In genomic region chr6:143496974-143497373, GRCh38 we compare ENCODE assay signal across 23 cellular contexts. TPM values are rescaled to one million over a fixed set of nuclear protein-coding genes. Genes with fewer than 3 reads are reported as not detected.
DNase-seq lines count a peak whose midpoint lies in the region; ATAC-seq, FAIRE-seq and TF ChIP-seq lines count a peak whose summit lies in the region.
"Had no signal": no experiment of that assay in that cellular context is flagged by ENCODE, and none has a peak within 500 bp of the region (broad histone marks: within the 10 kb centered on the region; RNA-seq: fewer than 3 reads in every experiment).

No MANE protein-coding gene starts in this region.

- BruUV-seq in HepG2 (replicated peaks; lab: Mats Ljungman, UMichigan) = no TSS peak

- H2BK5ac ChIP-seq in H1 (ENCODE audit: low read depth, low read length) = no peak overlapping the region

- no peak overlapping the region for H2AK5ac ChIP-seq in H1 (ENCODE audit: low read depth, low read length)

- H4K8ac ChIP-seq in H1 (ENCODE audit: extremely low read depth, insufficient read depth, low read length) = no peak overlapping the region

- H3K23ac ChIP-seq in H1 (ENCODE audit: insufficient read length) = no peak overlapping the region

- H3K9ac ChIP-seq in HepG2 (ENCODE audit: insufficient read depth, low read depth, low read length) = no peak overlapping the region
- H3K9ac ChIP-seq in H1 (replicated peaks in 1 of 4; ENCODE audit: extremely low read depth in 1 of 4, low read depth in 3 of 4, low read length in 3 of 4) = no peak overlapping the region
- H3K9ac ChIP-seq: BLaER1 treated with 17β-estradiol and CSF1 and Interleukin-3, amounts not matched to agents 10 nM and 100 nM had no signal

- H3K27ac ChIP-seq in HepG2 (ENCODE audit: extremely low read length, insufficient read depth, low read length) (no peak overlapping the region), right lobe of liver (no peak overlapping the region), H1 (ENCODE audit: low read depth, low read length) (no peak overlapping the region)
- H3K27ac ChIP-seq: 22Rv1; A549; BLaER1 treated with 17β-estradiol and CSF1 and Interleukin-3, amounts not matched to agents 10 nM and 100 nM; C4-2B had no signal

- H2BK12ac ChIP-seq in H1 (ENCODE audit: low read depth, low read length) = no peak overlapping the region

- no peak for TF ChIP-seq POLR2A in HepG2 (IDR thresholded peaks at IDR 0.05; ENCODE audit: insufficient read depth in 1 of 2, low read depth in 2 of 2, low read length in 2 of 2)
- no peak for TF ChIP-seq POLR2A in right lobe of liver (IDR thresholded peaks at IDR 0.05)
- no peak for TF ChIP-seq POLR2A in H1 (IDR thresholded peaks at IDR 0.05; ENCODE audit: control extremely low read depth in 1 of 2, low read depth in 2 of 2, low read length in 2 of 2)

- H2AFZ ChIP-seq in HepG2 (ENCODE audit: low read length) = no peak overlapping the region
- H2AFZ ChIP-seq in H1 (ENCODE audit: low read length) = no peak overlapping the region

- TF ChIP-seq RAD21 in HepG2 (CRISPR knock-in tag; IDR thresholded peaks at IDR 0.05) (no peak), H1 (IDR thresholded peaks at IDR 0.05 in 1 of 2, conservative IDR thresholded peaks at IDR 0.05 in 1 of 2; ENCODE audit: low read depth in 2 of 2, low read length in 2 of 2) (no peak)

- H3K4me1 ChIP-seq in HepG2 (ENCODE audit: insufficient read depth, low read length) = no peaks in the 10 kb centered on the region
- no peaks in the 10 kb centered on the region for H3K4me1 ChIP-seq in right lobe of liver
- no peaks in the 10 kb centered on the region for H3K4me1 ChIP-seq in H1 (replicated peaks in 1 of 4; ENCODE audit: control insufficient read depth in 3 of 4, insufficient read depth in 4 of 4, low read length in 3 of 4)
- H3K4me1 ChIP-seq: A549; BLaER1 treated with 17β-estradiol and CSF1 and Interleukin-3, amounts not matched to agents 10 nM and 100 nM; Caco-2 had no signal

- no peak overlapping the region for H2BK15ac ChIP-seq in H1 (ENCODE audit: low read length)

- no peak overlapping the region for H4K5ac ChIP-seq in H1 (ENCODE audit: insufficient read length, low read depth, low read length)

- POLR2A ChIA-PET in HepG2 (lab: Yijun Ruan, JAX) = interaction anchor here (1.3 kb wide), 1 partner anchor 39 kb away, joined by 3 read pairs; no protein-coding TSS in a partner anchor
- POLR2A ChIA-PET in H1 (lab: Charles Lee; ENCODE audit: partially characterized antibody) = interaction anchor here (1.9 to 2.6 kb wide), 2 partner anchors 8 to 14 kb away, joined by 5 to 8 read pairs; partner anchors contain the start of gene FUCA2

- H3K27me3 ChIP-seq in HepG2 (ENCODE audit: control insufficient read depth in 1 of 2, insufficient read depth in 2 of 2, low read length in 2 of 2) (no peaks in the 10 kb centered on the region), right lobe of liver (no peaks in the 10 kb centered on the region), H1 (replicated peaks in 1 of 4; ENCODE audit: control insufficient read depth in 3 of 4, extremely low read depth in 1 of 4, insufficient read depth in 3 of 4, low read length in 3 of 4) (no peaks in the 10 kb centered on the region)
- H3K27me3 ChIP-seq: BLaER1 treated with 17β-estradiol and CSF1 and Interleukin-3, amounts not matched to agents 10 nM and 100 nM had no signal

- H3K79me1 ChIP-seq in H1 (ENCODE audit: low read depth, low read length) = no peaks in the 10 kb centered on the region

- H4K20me1 ChIP-seq in HepG2 (ENCODE audit: insufficient read depth, low read length) (no peaks in the 10 kb centered on the region), H1 (replicated peaks in 1 of 2; ENCODE audit: control insufficient read depth in 1 of 2, insufficient read depth in 2 of 2, low read length in 2 of 2) (no peaks in the 10 kb centered on the region)
- H4K20me1 ChIP-seq: BLaER1 treated with 17β-estradiol and CSF1 and Interleukin-3, amounts not matched to agents 10 nM and 100 nM had no signal

- H3K36me3 ChIP-seq in HepG2 (replicated peaks in 1 of 2; ENCODE audit: control insufficient read depth in 1 of 2, insufficient read depth in 2 of 2, low read length in 2 of 2) (peaks cover 15 to 77% of the 10 kb centered on the region in 2 experiments), right lobe of liver (peaks cover 0 to 60% (median 0%) of the 10 kb centered on the region in 4 donors), H1 (ENCODE audit: control insufficient read depth in 2 of 4, insufficient read depth in 4 of 4, low read length in 3 of 4) (peaks cover 3 to 50% (median 20%) of the 10 kb centered on the region in 4 experiments; a peak in 7 of 8 replicates)

- no peak overlapping the region for H3K4me3 ChIP-seq in HepG2 (replicated peaks in 1 of 3; ENCODE audit: insufficient read depth in 1 of 3, low read depth in 2 of 3, low read length in 3 of 3)
- H3K4me3 ChIP-seq in right lobe of liver = no peak overlapping the region
- H3K4me3 ChIP-seq in H1 (ENCODE audit: extremely low read depth in 1 of 4, insufficient read depth in 2 of 4, low read depth in 3 of 4, low read length in 4 of 4) = no peak overlapping the region
- H3K4me3 ChIP-seq: A549; BLaER1 treated with 17β-estradiol and CSF1 and Interleukin-3, amounts not matched to agents 10 nM and 100 nM had no signal

- in situ Hi-C loops in HepG2 (cut with HindIII; ENCODE audit: extremely low pct_ligation_motif_present, low pct_unique_long_range_greater_than_20kb) = no loop called here

- H3K9me3 ChIP-seq in HepG2 (ENCODE audit: low read length) = no peaks in the 10 kb centered on the region
- no peaks in the 10 kb centered on the region for H3K9me3 ChIP-seq in right lobe of liver
- H3K9me3 ChIP-seq in H1 (ENCODE audit: insufficient read depth in 2 of 2, low read depth in 1 of 2, low read length in 1 of 2) = no peaks in the 10 kb centered on the region
- H3K9me3 ChIP-seq: A549; BLaER1 treated with 17β-estradiol and CSF1 and Interleukin-3, amounts not matched to agents 10 nM and 100 nM; Caco-2 had no signal

- H2BK20ac ChIP-seq in H1 (ENCODE audit: low read length) = no peak overlapping the region

- H2BK120ac ChIP-seq in H1 (replicated peaks; ENCODE audit: low read depth, low read length) = no peak overlapping the region

- H3K4me2 ChIP-seq in HepG2 (ENCODE audit: low read depth, low read length) (no peak overlapping the region), H1 (ENCODE audit: insufficient read depth in 1 of 2, low read depth in 2 of 2, low read length in 2 of 2) (no peak overlapping the region)
- H3K4me2 ChIP-seq: A549; BLaER1 treated with 17β-estradiol and CSF1 and Interleukin-3, amounts not matched to agents 10 nM and 100 nM had no signal

- TF ChIP-seq EP300 in HepG2 (IDR thresholded peaks at IDR 0.05; ENCODE audit: low read depth in 2 of 2, low read length in 2 of 2) = no peak
- no peak for TF ChIP-seq EP300 in HepG2 (CRISPR knock-in tag; IDR thresholded peaks at IDR 0.05; ENCODE audit: borderline replicate concordance)
- no peak for TF ChIP-seq EP300 in H1 (IDR thresholded peaks at IDR 0.05; ENCODE audit: borderline replicate concordance in 1 of 2, low read depth in 2 of 2, low read length in 2 of 2)

- H3K23me2 ChIP-seq in H1 (ENCODE audit: low read depth, low read length) = no peaks in the 10 kb centered on the region

- DNase-seq in HepG2 (ENCODE audit: low spot score) (no peak), right lobe of liver (no peak), H1 (ENCODE audit: low read depth in 1 of 2, low spot score in 2 of 2) (no peak), D341Med (ENCODE audit: low spot score) (no peak), NCI-H69 (lab: John Stamatoyannopoulos, UW) (no peak)
- DNase-seq: AML-193; Caco-2; Calu3; CD4-positive, alpha-beta T cell; CD8-positive, alpha-beta T cell; DMS 273 treated with DMSO at 0.1 percent for 48 hours; DMS153; DMS53; DMS79; DND-41; EL; GDM1 had no signal

- ATAC-seq in HepG2 (no peak), right lobe of liver (no peak)
- ATAC-seq: A549; CD8-positive, alpha-beta T cell had no signal

- no peak for TF ChIP-seq CTCF in HepG2 (CRISPR knock-in tag; IDR thresholded peaks at IDR 0.05)
- TF ChIP-seq CTCF in right lobe of liver (IDR thresholded peaks at IDR 0.05) = no peak
- no peak for TF ChIP-seq CTCF in H1 (IDR thresholded peaks at IDR 0.05; ENCODE audit: control extremely low read depth in 1 of 3, insufficient read depth in 1 of 3, low read depth in 1 of 3, low read length in 3 of 3)

- H4K91ac ChIP-seq in H1 (replicated peaks; ENCODE audit: insufficient read length, low read length) = no peak overlapping the region

- no peaks in the 10 kb centered on the region for H3K79me2 ChIP-seq in HepG2 (ENCODE audit: insufficient read depth, low read length)
- no peaks in the 10 kb centered on the region for H3K79me2 ChIP-seq in H1 (ENCODE audit: control insufficient read depth in 1 of 2, insufficient read depth in 2 of 2, low read length in 2 of 2)

- H3K56ac ChIP-seq in H1 (replicated peaks; ENCODE audit: insufficient read length, low read depth, low read length) = no peak overlapping the region

- H3K14ac ChIP-seq in H1 (ENCODE audit: insufficient read length) = no peak overlapping the region

- intact Hi-C loops in HepG2 (cut with micrococcal nuclease; ENCODE audit: unreplicated experiment) = no loop called here
- intact Hi-C loops in right lobe of liver (cut with DNase I) = no loop called here

- H3K4ac ChIP-seq in H1 (replicated peaks; ENCODE audit: insufficient read length, low read depth, low read length) = no peak overlapping the region

- 94% methylated on average over 1 of the region's 1 CpG for WGBS in HepG2 (ENCODE audit: low lambda C conversion rate)
- WGBS in right lobe of liver (ENCODE audit: insufficient coverage, low coverage, low lambda C conversion rate, missing lambda C conversion rate) = 100% methylated on average over 1 of the region's 1 CpG
- 86% methylated on average over 1 of the region's 1 CpG; no CpG with 5 or more reads in 1 of the 2 experiments for WGBS in H1 (ENCODE audit: extremely low coverage in 1 of 2, insufficient coverage in 1 of 2, insufficient read length in 1 of 2, insufficient replicate concordance in 2 of 2, low coverage in 1 of 2, low lambda C conversion rate in 2 of 2, missing lambda C conversion rate in 1 of 2), 2 experiments

- no peak overlapping the region for H3K18ac ChIP-seq in H1 (ENCODE audit: extremely low read depth, low read length)

- CTCF ChIA-PET in HepG2 (lab: Yijun Ruan, JAX; ENCODE audit: low intra/inter-chr PET ratio, low total read pairs) (no interaction called here), H1 (lab: Charles Lee; ENCODE audit: partially characterized antibody) (no interaction called here)

- FAIRE-seq in HepG2 (lab: Jason Lieb, UNC) (no peak), H1 (lab: Jason Lieb, UNC) (no peak)
- FAIRE-seq: A549, GM12891, GM19239 had no signal

RNA-seq across cellular contexts. Expression of gene FUCA2, which starts 14.5 kb away (rescaled TPM):
- total RNA-seq in HepG2 (2016; rRNA removed; fragmentation: Illumina TruSeq; extraction: Trizol) = 60.9 and 144 TPM in 2 replicates
- total RNA-seq in HepG2 (2016; cell fraction: cytosol; rRNA removed; fragmentation: Illumina TruSeq; extraction: Trizol; ENCODE audit: low read depth) = 23.5 and 26.4 TPM in 2 replicates
- total RNA-seq in HepG2 (2016; cell fraction: insoluble cytoplasmic fraction; rRNA removed; fragmentation: Illumina TruSeq; extraction: Trizol) = 55.0 and 140 TPM in 2 replicates
- total RNA-seq in HepG2 (2016; cell fraction: membrane; rRNA removed; fragmentation: Illumina TruSeq; extraction: Trizol) = 36.8 and 44.6 TPM in 2 replicates
- total RNA-seq in HepG2 (2016; cell fraction: nucleus; rRNA removed; fragmentation: Illumina TruSeq; extraction: Trizol) = 123 and 143 TPM in 2 replicates
- polyA plus RNA-seq in HepG2 (2011; rRNA removed) = 63.3 and 87.4 TPM in 2 replicates
- polyA plus RNA-seq in HepG2 (2011; cell fraction: cytosol; rRNA removed) = 54.5 and 64.8 TPM in 2 replicates
- polyA plus RNA-seq in HepG2 (2011; cell fraction: nucleus; rRNA removed) = 27.1 and 30.2 TPM in 2 replicates
- 72.3 and 89.4 TPM in 2 replicates for polyA plus RNA-seq in HepG2 (2012)
- 26.5 and 27.8 TPM in 2 replicates for polyA plus RNA-seq in HepG2 (2016; cell fraction: cytosol; fragmentation: Illumina TruSeq; extraction: Trizol; ENCODE audit: low read depth)
- polyA plus RNA-seq in HepG2 (2016; cell fraction: insoluble cytoplasmic fraction; fragmentation: Illumina TruSeq; extraction: Trizol; ENCODE audit: low read depth) = 56.4 and 62.4 TPM in 2 replicates
- 30.3 and 34.9 TPM in 2 replicates for polyA plus RNA-seq in HepG2 (2016; cell fraction: membrane; fragmentation: Illumina TruSeq; extraction: Trizol; ENCODE audit: low read depth)
- polyA plus RNA-seq in HepG2 (2016; cell fraction: nucleus; fragmentation: Illumina TruSeq; extraction: Trizol; ENCODE audit: insufficient read depth, low read depth) = 188 and 199 TPM in 2 replicates
- 29.0 and 29.5 TPM in 2 replicates for polyA minus RNA-seq in HepG2 (2011; rRNA and poly(A)+ RNA removed; ENCODE audit: low replicate concordance)
- 29.7 and 34.5 TPM in 2 replicates for polyA minus RNA-seq in HepG2 (2011; cell fraction: cytosol; rRNA and poly(A)+ RNA removed)
- polyA minus RNA-seq in HepG2 (2011; cell fraction: nucleus; rRNA and poly(A)+ RNA removed) = 28.2 and 30.0 TPM in 2 replicates
- total RNA-seq in right lobe of liver = 10 to 100 TPM; 28.6 to 58.7 (median 35.1) TPM
- total RNA-seq in H1 (2021; fragmentation: NEBNext Ultra II Directional; extraction: Animal tissue kit (Norgen Biotek cat#: 25700)) = 47.2 and 47.4 TPM in 2 replicates
- 14.3 and 24.2 TPM in 2 replicates for polyA plus RNA-seq in H1 (2011; rRNA removed)
- polyA plus RNA-seq in H1 (2011; cell fraction: cytosol; rRNA removed) = 25.9 TPM
- 15.2 TPM for polyA plus RNA-seq in H1 (2011; cell fraction: nucleus; rRNA removed)
- 44.7 to 57.4 TPM (median 49.5 TPM) in 4 replicates for polyA plus RNA-seq in H1 (2012, experiment 1 of 2)
- 27.6 TPM for polyA plus RNA-seq in H1 (2012, experiment 2 of 2)
- polyA plus RNA-seq in H1 (2013, experiment 1 of 2) = 60.6 TPM
- polyA plus RNA-seq in H1 (2013, experiment 2 of 2) = 65.8 TPM
- polyA minus RNA-seq in H1 (2011; rRNA and poly(A)+ RNA removed) = 18.2 and 25.3 TPM in 2 replicates
- 14.5 TPM for polyA minus RNA-seq in H1 (2011; cell fraction: cytosol; rRNA and poly(A)+ RNA removed)
- 15.7 TPM for polyA minus RNA-seq in H1 (2011; cell fraction: nucleus; rRNA and poly(A)+ RNA removed)

RNA-seq across cellular contexts. Expression of gene PEX3, which starts 46.4 kb away (rescaled TPM):
- total RNA-seq in HepG2 (2016; rRNA removed; fragmentation: Illumina TruSeq; extraction: Trizol) = 40.8 and 50.5 TPM in 2 replicates
- 5.8 and 6.4 TPM in 2 replicates for total RNA-seq in HepG2 (2016; cell fraction: cytosol; rRNA removed; fragmentation: Illumina TruSeq; extraction: Trizol; ENCODE audit: low read depth)
- total RNA-seq in HepG2 (2016; cell fraction: insoluble cytoplasmic fraction; rRNA removed; fragmentation: Illumina TruSeq; extraction: Trizol) = 42.6 and 48.9 TPM in 2 replicates
- 7.4 and 8.1 TPM in 2 replicates for total RNA-seq in HepG2 (2016; cell fraction: membrane; rRNA removed; fragmentation: Illumina TruSeq; extraction: Trizol)
- total RNA-seq in HepG2 (2016; cell fraction: nucleus; rRNA removed; fragmentation: Illumina TruSeq; extraction: Trizol) = 38.5 and 40.8 TPM in 2 replicates
- 23.8 and 30.9 TPM in 2 replicates for polyA plus RNA-seq in HepG2 (2011; rRNA removed)
- 11.9 and 12.0 TPM in 2 replicates for polyA plus RNA-seq in HepG2 (2011; cell fraction: cytosol; rRNA removed)
- 11.0 and 11.6 TPM in 2 replicates for polyA plus RNA-seq in HepG2 (2011; cell fraction: nucleus; rRNA removed)
- polyA plus RNA-seq in HepG2 (2012) = 15.2 and 23.5 TPM in 2 replicates
- polyA plus RNA-seq in HepG2 (2016; cell fraction: cytosol; fragmentation: Illumina TruSeq; extraction: Trizol; ENCODE audit: low read depth) = 2.8 and 3.7 TPM in 2 replicates
- 50.8 and 51.6 TPM in 2 replicates for polyA plus RNA-seq in HepG2 (2016; cell fraction: insoluble cytoplasmic fraction; fragmentation: Illumina TruSeq; extraction: Trizol; ENCODE audit: low read depth)
- 6.0 TPM in 2 replicates for polyA plus RNA-seq in HepG2 (2016; cell fraction: membrane; fragmentation: Illumina TruSeq; extraction: Trizol; ENCODE audit: low read depth)
- polyA plus RNA-seq in HepG2 (2016; cell fraction: nucleus; fragmentation: Illumina TruSeq; extraction: Trizol; ENCODE audit: insufficient read depth, low read depth) = 46.8 and 53.0 TPM in 2 replicates
- polyA minus RNA-seq in HepG2 (2011; rRNA and poly(A)+ RNA removed; ENCODE audit: low replicate concordance) = 20.4 and 21.0 TPM in 2 replicates
- polyA minus RNA-seq in HepG2 (2011; cell fraction: cytosol; rRNA and poly(A)+ RNA removed) = 17.1 and 20.5 TPM in 2 replicates
- 55.8 and 64.9 TPM in 2 replicates for polyA minus RNA-seq in HepG2 (2011; cell fraction: nucleus; rRNA and poly(A)+ RNA removed)
- 10 to 100 TPM; 16.0 to 23.6 (median 18.7) TPM for total RNA-seq in right lobe of liver
- total RNA-seq in H1 (2021; fragmentation: NEBNext Ultra II Directional; extraction: Animal tissue kit (Norgen Biotek cat#: 25700)) = 14.4 and 16.8 TPM in 2 replicates
- 5.2 and 8.0 TPM in 2 replicates for polyA plus RNA-seq in H1 (2011; rRNA removed)
- polyA plus RNA-seq in H1 (2011; cell fraction: cytosol; rRNA removed) = 9.7 TPM
- polyA plus RNA-seq in H1 (2011; cell fraction: nucleus; rRNA removed) = 6.2 TPM
- 10.6 to 20.2 TPM (median 12.7 TPM) in 4 replicates for polyA plus RNA-seq in H1 (2012, experiment 1 of 2)
- 1.5 TPM for polyA plus RNA-seq in H1 (2012, experiment 2 of 2)
- 17.7 TPM for polyA plus RNA-seq in H1 (2013, experiment 1 of 2)
- polyA plus RNA-seq in H1 (2013, experiment 2 of 2) = 17.5 TPM
- 8.5 and 11.6 TPM in 2 replicates for polyA minus RNA-seq in H1 (2011; rRNA and poly(A)+ RNA removed)
- polyA minus RNA-seq in H1 (2011; cell fraction: cytosol; rRNA and poly(A)+ RNA removed) = 13.1 TPM
- polyA minus RNA-seq in H1 (2011; cell fraction: nucleus; rRNA and poly(A)+ RNA removed) = 22.0 TPM

RNA-seq across cellular contexts. Expression of gene ADAT2, which starts 46.5 kb away (rescaled TPM):
- total RNA-seq in HepG2 (2016; rRNA removed; fragmentation: Illumina TruSeq; extraction: Trizol) (15.0 and 18.3 TPM in 2 replicates), right lobe of liver (1 to 10 TPM; 3.6 to 5.2 (median 4.2) TPM)
- total RNA-seq in HepG2 (2016; cell fraction: cytosol; rRNA removed; fragmentation: Illumina TruSeq; extraction: Trizol; ENCODE audit: low read depth) = 2.8 TPM in 2 replicates
- 13.6 and 18.6 TPM in 2 replicates for total RNA-seq in HepG2 (2016; cell fraction: insoluble cytoplasmic fraction; rRNA removed; fragmentation: Illumina TruSeq; extraction: Trizol)
- 6.8 and 7.5 TPM in 2 replicates for total RNA-seq in HepG2 (2016; cell fraction: membrane; rRNA removed; fragmentation: Illumina TruSeq; extraction: Trizol)
- total RNA-seq in HepG2 (2016; cell fraction: nucleus; rRNA removed; fragmentation: Illumina TruSeq; extraction: Trizol) = 40.6 and 48.3 TPM in 2 replicates
- polyA plus RNA-seq in HepG2 (2011; rRNA removed) (8.6 and 10.5 TPM in 2 replicates), H1 (2011; rRNA removed) (3.5 and 4.3 TPM in 2 replicates)
- polyA plus RNA-seq in HepG2 (2011; cell fraction: cytosol; rRNA removed) = 2.9 and 3.7 TPM in 2 replicates
- polyA plus RNA-seq in HepG2 (2011; cell fraction: nucleus; rRNA removed) = 17.9 and 26.3 TPM in 2 replicates
- polyA plus RNA-seq in HepG2 (2012) = 10.9 and 11.5 TPM in 2 replicates
- polyA plus RNA-seq in HepG2 (2016; cell fraction: cytosol; fragmentation: Illumina TruSeq; extraction: Trizol; ENCODE audit: low read depth) = 1.3 and 1.5 TPM in 2 replicates
- polyA plus RNA-seq in HepG2 (2016; cell fraction: insoluble cytoplasmic fraction; fragmentation: Illumina TruSeq; extraction: Trizol; ENCODE audit: low read depth) = 10.9 and 12.5 TPM in 2 replicates
- polyA plus RNA-seq in HepG2 (2016; cell fraction: membrane; fragmentation: Illumina TruSeq; extraction: Trizol; ENCODE audit: low read depth) = 3.6 and 4.2 TPM in 2 replicates
- polyA plus RNA-seq in HepG2 (2016; cell fraction: nucleus; fragmentation: Illumina TruSeq; extraction: Trizol; ENCODE audit: insufficient read depth, low read depth) = 102 and 108 TPM in 2 replicates
- polyA minus RNA-seq in HepG2 (2011; rRNA and poly(A)+ RNA removed; ENCODE audit: low replicate concordance) = 2.9 and 4.0 TPM in 2 replicates
- 2.2 and 3.1 TPM in 2 replicates for polyA minus RNA-seq in HepG2 (2011; cell fraction: cytosol; rRNA and poly(A)+ RNA removed)
- 37.0 and 37.2 TPM in 2 replicates for polyA minus RNA-seq in HepG2 (2011; cell fraction: nucleus; rRNA and poly(A)+ RNA removed)
- 11.3 and 11.8 TPM in 2 replicates for total RNA-seq in H1 (2021; fragmentation: NEBNext Ultra II Directional; extraction: Animal tissue kit (Norgen Biotek cat#: 25700))
- polyA plus RNA-seq in H1 (2011; cell fraction: cytosol; rRNA removed) = 6.7 TPM
- 3.0 TPM for polyA plus RNA-seq in H1 (2011; cell fraction: nucleus; rRNA removed)
- 6.4 to 9.2 TPM (median 7.5 TPM) in 4 replicates for polyA plus RNA-seq in H1 (2012, experiment 1 of 2)
- 0.85 TPM for polyA plus RNA-seq in H1 (2012, experiment 2 of 2)
- polyA plus RNA-seq in H1 (2013, experiment 1 of 2) = 6.9 TPM
- 7.4 TPM for polyA plus RNA-seq in H1 (2013, experiment 2 of 2)
- polyA minus RNA-seq in H1 (2011; rRNA and poly(A)+ RNA removed) = 7.1 and 7.3 TPM in 2 replicates
- 9.8 TPM for polyA minus RNA-seq in H1 (2011; cell fraction: cytosol; rRNA and poly(A)+ RNA removed)
- 17.3 TPM for polyA minus RNA-seq in H1 (2011; cell fraction: nucleus; rRNA and poly(A)+ RNA removed)

Comparison
In these comparisons a context has a peak if more than half of its experiments do, and no peak if none do; other contexts are left out.
1. Of the 41 proteins assayed by ChIP-seq in both HepG2 and H1: peak only in HepG2: none; only in H1: KDM1A; in both: none; in neither: 40.